ENCODE assay signal across 8 cellular contexts in genomic region chr2:30446602-30447148, GRCh38. TPM values are rescaled to one million over a fixed set of nuclear protein-coding genes. Genes with fewer than 3 reads are reported as not detected.
DNase-seq lines count a peak whose midpoint lies in the region; ATAC-seq, FAIRE-seq and TF ChIP-seq lines count a peak whose summit lies in the region.

No MANE protein-coding gene starts in this region.

- no peak for TF ChIP-seq POLR2A in testis (IDR thresholded peaks at IDR 0.05)

- TF ChIP-seq CTCF in GM12875 (IDR thresholded peaks at IDR 0.05; ENCODE audit: borderline replicate concordance, insufficient read depth, low read depth, low read length) (no peak), kidney (IDR thresholded peaks at IDR 0.05; ENCODE audit: borderline replicate concordance, extremely low read depth, insufficient read depth) (no peak), testis (IDR thresholded peaks at IDR 0.05) (no peak)

- 2 to 3% methylated on average over 12 of the region's 12 CpGs for WGBS in testis, 2 donors

- peaks cover 10% of the 10 kb centered on the region for H3K36me3 Mint-ChIP-seq in activated naive CD8-positive, alpha-beta T cell treated with anti-CD3 and anti-CD28 coated beads, Interleukin-2, amount 10 ng/mL, durations not matched to agents 7 days and 5 days

- H3K4me1 ChIP-seq in kidney (ENCODE audit: control insufficient read depth in 1 of 2, insufficient read depth in 1 of 2, low read depth in 1 of 2, low read length in 2 of 2) (peaks cover 2 to 4% of the 10 kb centered on the region in 2 donors), testis (peaks cover 10% of the 10 kb centered on the region)

- POLR2A ChIA-PET in activated naive CD8-positive, alpha-beta T cell treated with anti-CD3 and anti-CD28 coated beads, Interleukin-2, amount 10 ng/mL, durations not matched to agents 7 days and 5 days (lab: Charles Lee): interaction anchor here (1.0 to 2.7 kb wide), 13 partner anchors 9 to 222 kb away, joined by 3 to 19 read pairs (median 4); partner anchors contain the start of gene LBH

- H3K9me3 Mint-ChIP-seq in activated naive CD8-positive, alpha-beta T cell treated with anti-CD3 and anti-CD28 coated beads, Interleukin-2, amount 10 ng/mL, durations not matched to agents 7 days and 5 days: no peaks in the 10 kb centered on the region

- peak overlapping the region; percentile 62 to 85 for H3K27ac ChIP-seq in kidney (ENCODE audit: low read depth in 2 of 2, low read length in 2 of 2)
- peak overlapping the region; percentile 67 to 85 for H3K27ac ChIP-seq in testis

- no peaks in the 10 kb centered on the region for H3K27me3 ChIP-seq in testis

- ATAC-seq in HG03159 (IDR thresholded peaks at IDR 0.05; ENCODE audit: unreplicated experiment) (peak; percentile 18), GM18520 (IDR thresholded peaks at IDR 0.05; ENCODE audit: unreplicated experiment) (no peak)
- no peak for ATAC-seq in activated naive CD8-positive, alpha-beta T cell treated with anti-CD3 and anti-CD28 coated beads, Interleukin-2, amount 10 ng/mL, durations not matched to agents 7 days and 5 days (ENCODE audit: low read depth)
- ATAC-seq in activated CD4-positive, CD25-positive, alpha-beta regulatory T cell treated with anti-CD3 and anti-CD28 coated beads, Interleukin-2, amount 50 U/mL, for 24 hours: no peak

- no peaks in the 10 kb centered on the region for H3K36me3 ChIP-seq in kidney (ENCODE audit: control insufficient read depth in 1 of 2, insufficient read depth in 2 of 2, low read length in 2 of 2)
- no peaks in the 10 kb centered on the region for H3K36me3 ChIP-seq in testis (ENCODE audit: low read depth, missing control alignments)

- peaks cover 17% of the 10 kb centered on the region for H3K4me1 Mint-ChIP-seq in activated naive CD8-positive, alpha-beta T cell treated with anti-CD3 and anti-CD28 coated beads, Interleukin-2, amount 10 ng/mL, durations not matched to agents 7 days and 5 days

- intact Hi-C loops in kidney (cut with DNase I): no loop called here
- intact Hi-C loops in testis (cut with DNase I; ENCODE audit: low total_unique reads): no loop called here

- H3K9me3 ChIP-seq in kidney (ENCODE audit: control insufficient read depth in 1 of 2, low read length in 2 of 2) (no peaks in the 10 kb centered on the region), testis (no peaks in the 10 kb centered on the region)

- H3K27me3 Mint-ChIP-seq in activated naive CD8-positive, alpha-beta T cell treated with anti-CD3 and anti-CD28 coated beads, Interleukin-2, amount 10 ng/mL, durations not matched to agents 7 days and 5 days: no peaks in the 10 kb centered on the region

- H3K9ac ChIP-seq in kidney (ENCODE audit: low read length in 2 of 2): peak overlapping the region; percentile 45 to 76

- peak overlapping the region; percentile 92 for H3K27ac Mint-ChIP-seq in activated naive CD8-positive, alpha-beta T cell treated with anti-CD3 and anti-CD28 coated beads, Interleukin-2, amount 10 ng/mL, durations not matched to agents 7 days and 5 days

- no peak for FAIRE-seq in kidney (lab: Jason Lieb, UNC)

- no peak for DNase-seq in activated naive CD8-positive, alpha-beta T cell treated with anti-CD3 and anti-CD28 coated beads, Interleukin-2, amount 10 ng/mL, durations not matched to agents 7 days and 5 days
- no peak for DNase-seq in kidney
- no peak for DNase-seq in testis
- no peak for DNase-seq in NCI-H524 treated with DMSO at 0.1 percent for 48 hours (lab: John Stamatoyannopoulos, UW)

- peak overlapping the region; percentile 92 for H3K4me3 Mint-ChIP-seq in activated naive CD8-positive, alpha-beta T cell treated with anti-CD3 and anti-CD28 coated beads, Interleukin-2, amount 10 ng/mL, durations not matched to agents 7 days and 5 days

- H3K4me3 ChIP-seq in GM12875 (ENCODE audit: low read depth, low read length) (peak overlapping the region; percentile 78), kidney (ENCODE audit: low read length in 2 of 2) (peak overlapping the region; percentile 68 to 86), testis (peak overlapping the region; percentile 92 to 96)

RNA-seq across cellular contexts. Expression of gene LCLAT1, which starts 0.4 kb away (rescaled TPM):
- 10 to 100 TPM; 19.8 to 21.2 TPM for total RNA-seq in activated naive CD8-positive, alpha-beta T cell treated with anti-CD3 and anti-CD28 coated beads, Interleukin-2, amount 10 ng/mL, durations not matched to agents 7 days and 5 days
- total RNA-seq in kidney (19.4 TPM), testis (10 to 100 TPM; 34.9 to 39.4 TPM)
- polyA plus RNA-seq in kidney (ENCODE audit: insufficient read depth, low read depth, low replicate concordance) (5.6 TPM), testis (ENCODE audit: insufficient read depth, low read depth, low replicate concordance) (11.1 TPM)
